ENCODE assay signal across 35 cellular contexts in genomic region chr1:240695416-240695815, GRCh38.
"Had no signal": no experiment of that assay in that cellular context is flagged by ENCODE, and none has a peak within 500 bp of the region (broad histone marks: within the 10 kb centered on the region; RNA-seq: fewer than 3 reads in every experiment).

No MANE protein-coding gene starts in this region.

- DNase-seq: Kasumi-1, MG63, MM.1S, MV-4-11, NCI-H1048, NCI-H1092, NCI-H1092 treated with DMSO at 0.1 percent for 48 hours, NCI-H1105, NCI-H1105 treated with DMSO at 0.1 percent for 48 hours, NCI-H1417, NCI-H1417 treated with DMSO at 0.1 percent for 48 hours, NCI-H1436, NCI-H1436 treated with DMSO at 0.1 percent for 48 hours, NCI-H146, NCI-H1694, NCI-H1694 treated with DMSO at 0.1 percent for 48 hours, NCI-H187, NCI-H187 treated with DMSO at 0.1 percent for 48 hours, NCI-H1930, NCI-H2029, NCI-H2029 treated with DMSO at 0.1 percent for 48 hours, NCI-H2081, NCI-H2081 treated with DMSO at 0.1 percent for 48 hours, NCI-H2107, NCI-H2171, NCI-H2171 treated with DMSO at 0.1 percent for 48 hours, NCI-H2227 treated with DMSO at 0.1 percent for 48 hours, NCI-H226, NCI-H345, NCI-H446, NCI-H446 treated with DMSO at 0.1 percent for 48 hours, NCI-H510A, NCI-H510A treated with DMSO at 0.1 percent for 48 hours, NCI-H524, NCI-H524 treated with DMSO at 0.1 percent for 48 hours had no signal

- H3K36me3 ChIP-seq: MG63 had no signal

- H3K4me3 ChIP-seq: MG63 had no signal

- H3K9me3 ChIP-seq: MG63 had no signal
